Comparison of ENCODE assay signal across 8 cellular contexts in the genomic region with DNA sequence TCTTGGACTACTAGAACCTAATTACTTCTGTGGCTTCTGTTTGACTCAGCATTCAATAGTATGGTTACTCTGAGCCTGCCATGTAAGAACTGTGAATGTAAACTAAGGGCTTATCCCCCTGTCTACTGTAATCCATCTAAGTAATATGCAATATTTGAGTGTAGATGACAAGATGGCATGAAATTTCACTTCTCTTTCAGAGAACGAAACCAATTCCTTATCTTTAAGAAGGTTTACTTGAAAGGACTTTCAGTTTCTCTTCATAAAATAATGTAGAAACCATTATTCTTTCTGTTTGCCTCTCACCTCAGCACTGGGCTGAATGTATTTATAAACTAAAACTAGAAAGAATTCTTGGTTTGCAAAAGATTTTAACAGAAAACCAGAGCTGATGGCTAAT.
DNase-seq lines count a peak whose midpoint lies in the region; ATAC-seq lines count a peak whose summit lies in the region.

No MANE protein-coding gene starts in this region.

- ATAC-seq in GM18498 (IDR thresholded peaks at IDR 0.05; ENCODE audit: unreplicated experiment) (peak; percentile 84), GM21619 (IDR thresholded peaks at IDR 0.05; ENCODE audit: unreplicated experiment) (peak; percentile 83)

- peaks cover 4% of the 10 kb centered on the region for H3K27me3 Mint-ChIP-seq in IgD-negative memory B cell

- H3K27ac Mint-ChIP-seq in IgD-negative memory B cell, result peak overlapping the region; percentile 44 to 94 (median 80)

- H3K9me3 Mint-ChIP-seq in IgD-negative memory B cell, result no peaks in the 10 kb centered on the region

- peaks cover 2% of the 10 kb centered on the region for H3K36me3 Mint-ChIP-seq in IgD-negative memory B cell

- peaks cover 9 to 23% (median 10%) of the 10 kb centered on the region in 3 donors for H3K4me1 Mint-ChIP-seq in IgD-negative memory B cell

- H3K4me3 Mint-ChIP-seq in IgD-negative memory B cell, result peak overlapping the region in 3 of 4 donors; percentile 52 to 93 (median 86)

- DNase-seq in fibroblast of peridontal ligament (ENCODE audit: extremely low read depth) (peak; percentile 60), NCI-H526 treated with DMSO at 0.1 percent for 48 hours (lab: John Stamatoyannopoulos, UW) (no peak), NCI-H128 (lab: John Stamatoyannopoulos, UW; ENCODE audit: unreplicated experiment) (no peak), DMS114 treated with DMSO at 0.1 percent for 48 hours (lab: John Stamatoyannopoulos, UW; ENCODE audit: unreplicated experiment) (no peak)
- DNase-seq in activated CD4-positive, alpha-beta T cell treated with anti-CD3 and anti-CD28 coated beads, Interleukin-2, amount 50 U/mL, for 1 hour, result no peak
